8 cellular contexts compared by ENCODE assay signal in the genomic region with DNA sequence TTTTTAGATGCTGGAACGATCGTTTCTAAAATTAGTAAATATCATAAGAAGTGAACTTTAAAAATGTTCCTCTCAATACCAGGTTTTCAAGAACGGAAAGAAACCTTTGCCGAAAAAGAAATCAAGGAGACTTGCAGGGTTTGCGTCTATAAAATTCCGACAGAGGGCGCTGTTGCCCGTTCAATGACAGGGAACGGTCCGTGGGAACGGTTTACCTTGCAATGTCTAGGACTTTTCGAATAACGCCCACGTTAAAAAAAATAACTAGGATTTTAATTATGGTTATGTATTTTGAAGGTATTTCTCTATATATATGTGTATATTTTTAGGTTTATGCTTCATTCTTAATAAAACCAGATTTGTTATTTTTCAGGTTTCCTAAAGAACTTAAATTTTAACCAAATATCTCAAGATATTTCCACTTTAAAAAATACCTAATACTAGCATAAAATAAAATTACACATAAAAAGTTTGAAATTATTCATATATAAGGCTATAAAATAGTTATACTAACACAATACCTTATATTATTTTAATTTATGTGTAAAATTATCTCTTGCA. TPM values are rescaled to one million over a fixed set of nuclear protein-coding genes. Genes with fewer than 3 reads are reported as not detected.
DNase-seq lines count a peak whose midpoint lies in the region; ATAC-seq and TF ChIP-seq lines count a peak whose summit lies in the region.

No MANE protein-coding gene starts in this region.

- H3K36me3 ChIP-seq in body of pancreas (replicated peaks in 1 of 2; ENCODE audit: insufficient read depth in 1 of 2, low read depth in 2 of 2) (no peaks in the 10 kb centered on the region), iPS-18a (ENCODE audit: control insufficient read depth, low read depth, low read length) (no peaks in the 10 kb centered on the region), skeletal muscle satellite cell (ENCODE audit: insufficient read depth, low read length) (no peaks in the 10 kb centered on the region)

- intact Hi-C loops in body of pancreas (cut with DNase I): no loop called here

- ATAC-seq in activated CD4-positive, CD25-positive, alpha-beta regulatory T cell treated with anti-CD3 and anti-CD28 coated beads, Interleukin-2, amount 50 U/mL, for 24 hours: no peak
- ATAC-seq in HG02610 (IDR thresholded peaks at IDR 0.05; ENCODE audit: unreplicated experiment) (peak; percentile 67), body of pancreas (peak; percentile 79)

- H3K4me2 ChIP-seq in skeletal muscle satellite cell (ENCODE audit: low read length): peak overlapping the region; percentile 91

- no peaks in the 10 kb centered on the region for H3K9me3 ChIP-seq in body of pancreas
- no peaks in the 10 kb centered on the region for H3K9me3 ChIP-seq in iPS-18a (ENCODE audit: control insufficient read depth, low read depth, low read length)
- H3K9me3 ChIP-seq in skeletal muscle satellite cell (replicated peaks; ENCODE audit: low read length): no peaks in the 10 kb centered on the region

- peak; percentile 70 to 90 (median 79) for TF ChIP-seq CTCF in body of pancreas (IDR thresholded peaks at IDR 0.05)

- H3K9ac ChIP-seq in iPS-18a (ENCODE audit: low read length) (no peak overlapping the region), skeletal muscle satellite cell (ENCODE audit: low read depth, low read length) (peak overlapping the region; percentile 71)

- H3K27ac ChIP-seq in body of pancreas: no peak overlapping the region
- H3K27ac ChIP-seq in iPS-18a (ENCODE audit: low read length): no peak overlapping the region

- peaks cover 3 to 25% of the 10 kb centered on the region in 2 donors for H3K27me3 ChIP-seq in body of pancreas
- H3K27me3 ChIP-seq in iPS-18a (ENCODE audit: control insufficient read depth, insufficient read depth, low read length): peaks cover 78% of the 10 kb centered on the region
- H3K27me3 ChIP-seq in skeletal muscle satellite cell (ENCODE audit: control insufficient read depth, insufficient read depth, low read length): peaks cover 39% of the 10 kb centered on the region

- H3K4me3 ChIP-seq in body of pancreas: peak overlapping the region in 1 of 2 donors; percentile 11
- H3K4me3 ChIP-seq in iPS-18a (ENCODE audit: low read length): peak overlapping the region; percentile 62
- peak overlapping the region; percentile 73 for H3K4me3 ChIP-seq in skeletal muscle satellite cell (ENCODE audit: low read length)

- H3K4me1 ChIP-seq in body of pancreas (peaks cover 17% of the 10 kb centered on the region), iPS-18a (ENCODE audit: control insufficient read depth, low read depth, low read length) (peaks cover 19% of the 10 kb centered on the region), skeletal muscle satellite cell (ENCODE audit: control insufficient read depth, insufficient read depth, low read length) (peaks cover 2% of the 10 kb centered on the region)

- TF ChIP-seq POLR2A in body of pancreas (IDR thresholded peaks at IDR 0.05): no peak

- DNase-seq in activated CD4-positive, CD25-positive, alpha-beta regulatory T cell treated with anti-CD3 and anti-CD28 coated beads, Interleukin-2, amount 50 U/mL, for 16 hours (ENCODE audit: low read depth, low spot score): peak; percentile 11
- DNase-seq in NAMALWA (ENCODE audit: low spot score) (peak; percentile 81), T follicular helper cell (ENCODE audit: low read depth) (peak; percentile 10), body of pancreas (peak; percentile 68 to 77 (median 74))

- 1% methylated on average over 14 of the region's 14 CpGs for WGBS in body of pancreas, 2 donors

RNA-seq across cellular contexts. Expression of gene TFAP2B, which starts 2.5 kb away (rescaled TPM):
- not detected for total RNA-seq in body of pancreas
- total RNA-seq in skeletal muscle satellite cell (2012; rRNA removed): under 0.01 TPM in 1 of 2 replicates, not detected in the other

Comparison
In these comparisons a context has a peak if more than half of its experiments do, and no peak if none do; other contexts are left out.
1. DNase-seq: peak in every context shown above with its lines; median percentile 81 in NAMALWA; 74 in body of pancreas; 11 in activated CD4-positive, CD25-positive, alpha-beta regulatory T cell treated with anti-CD3 and anti-CD28 coated beads, Interleukin-2, amount 50 U/mL, for 16 hours; 10 in T follicular helper cell.
2. ATAC-seq: peak in HG02610 (single experiment) and body of pancreas (single experiment); none in activated CD4-positive, CD25-positive, alpha-beta regulatory T cell treated with anti-CD3 and anti-CD28 coated beads, Interleukin-2, amount 50 U/mL, for 24 hours (0 of 2).